ENCODE assay signal across 8 cellular contexts in genomic region chr1:235093685-235094592, GRCh38. TPM values are rescaled to one million over a fixed set of nuclear protein-coding genes. Genes with fewer than 3 reads are reported as not detected.
DNase-seq lines count a peak whose midpoint lies in the region; ATAC-seq and TF ChIP-seq lines count a peak whose summit lies in the region.

No MANE protein-coding gene starts in this region.

- 27 to 31% methylated on average over 24 of the region's 24 CpGs for WGBS in lower leg skin, 2 donors

- peak overlapping the region; percentile 30 for H3K4me3 Mint-ChIP-seq in activated CD4-positive, alpha-beta T cell treated with anti-CD3 and anti-CD28 coated beads, Interleukin-2, amount 10 ng/mL, durations not matched to agents 24 days and 14 days

- peak in 1 of 3 donors; percentile 40 for TF ChIP-seq CTCF in lower leg skin (IDR thresholded peaks at IDR 0.05)

- no peak for TF ChIP-seq POLR2A in lower leg skin (IDR thresholded peaks at IDR 0.05)

- H3K4me3 ChIP-seq in lower leg skin (ENCODE audit: low read depth, poor library complexity, severe bottlenecking), result no peak overlapping the region

- no peaks in the 10 kb centered on the region for H3K9me3 ChIP-seq in ES-I3 (ENCODE audit: control insufficient read depth, insufficient read depth, low read length)

- peak; percentile 84 for DNase-seq in NCI-H69 (lab: John Stamatoyannopoulos, UW)
- peak; percentile 96 for DNase-seq in activated CD4-positive, alpha-beta T cell treated with anti-CD3 and anti-CD28 coated beads, Interleukin-2, amount 10 ng/mL, durations not matched to agents 24 days and 14 days
- peak; percentile 55 for DNase-seq in dedifferentiated amniotic fluid mesenchymal stem cell (ENCODE audit: extremely low spot score)
- peak; percentile 72 to 96 for DNase-seq in lower leg skin (ENCODE audit: low spot score in 2 of 2)
- DNase-seq in stimulated activated CD4-positive, alpha-beta T cell treated with anti-CD3 and anti-CD28 coated beads, Interleukin-4, amount 100 ng/mL, for 24 hours, result peak; percentile 85

- no peaks in the 10 kb centered on the region for H3K9me3 Mint-ChIP-seq in activated CD4-positive, alpha-beta T cell treated with anti-CD3 and anti-CD28 coated beads, Interleukin-2, amount 10 ng/mL, durations not matched to agents 24 days and 14 days

- H3K4me1 ChIP-seq in ES-I3 (ENCODE audit: insufficient read depth, low read length), result peaks cover 13% of the 10 kb centered on the region

- no peaks in the 10 kb centered on the region for H3K27me3 Mint-ChIP-seq in activated CD4-positive, alpha-beta T cell treated with anti-CD3 and anti-CD28 coated beads, Interleukin-2, amount 10 ng/mL, durations not matched to agents 24 days and 14 days

- peaks cover 9% of the 10 kb centered on the region for H3K4me1 Mint-ChIP-seq in activated CD4-positive, alpha-beta T cell treated with anti-CD3 and anti-CD28 coated beads, Interleukin-2, amount 10 ng/mL, durations not matched to agents 24 days and 14 days

- ATAC-seq in HG02938 (IDR thresholded peaks at IDR 0.05; ENCODE audit: unreplicated experiment), result peak; percentile 56
- ATAC-seq in GM21526 (IDR thresholded peaks at IDR 0.05; ENCODE audit: low FRiP score, unreplicated experiment), result no peak

- intact Hi-C loops in activated CD4-positive, alpha-beta T cell treated with anti-CD3 and anti-CD28 coated beads, Interleukin-2, amount 10 ng/mL, durations not matched to agents 24 days and 14 days (cut with micrococcal nuclease), result loop anchor here (2.0 kb wide), 1 partner anchor 323 kb away; no protein-coding TSS in a partner anchor
- intact Hi-C loops in lower leg skin (cut with DNase I; ENCODE audit: low total_unique reads), result no loop called here

- H3K27ac Mint-ChIP-seq in activated CD4-positive, alpha-beta T cell treated with anti-CD3 and anti-CD28 coated beads, Interleukin-2, amount 10 ng/mL, durations not matched to agents 24 days and 14 days, result peak overlapping the region; percentile 15

- H3K36me3 Mint-ChIP-seq in activated CD4-positive, alpha-beta T cell treated with anti-CD3 and anti-CD28 coated beads, Interleukin-2, amount 10 ng/mL, durations not matched to agents 24 days and 14 days (ENCODE audit: low read depth), result no peaks in the 10 kb centered on the region

- H3K36me3 ChIP-seq in ES-I3 (ENCODE audit: insufficient read depth, low read length), result no peaks in the 10 kb centered on the region

- H3K9ac ChIP-seq in ES-I3 (ENCODE audit: low read depth, low read length), result peak overlapping the region; percentile 31; the same call in 1 of the 2 replicates

RNA-seq across cellular contexts. Expression of gene TOMM20, which starts 34.7 kb away (rescaled TPM):
- total RNA-seq in activated CD4-positive, alpha-beta T cell treated with anti-CD3 and anti-CD28 coated beads, Interleukin-2, amount 10 ng/mL, durations not matched to agents 24 days and 14 days, result 119 and 140 TPM in 2 replicates
- total RNA-seq in lower leg skin, result 100 to 1,000 TPM in 3 of 4 donors, 10 to 100 TPM in 1; 69.4 to 121 (median 112) TPM
